10 cellular contexts compared by ENCODE assay signal in genomic region chr4:112510191-112510467, GRCh38. TPM values are rescaled to one million over a fixed set of nuclear protein-coding genes. Genes with fewer than 3 reads are reported as not detected.
A peak's percentile ranks its signal among the peaks of the same experiment; 100 is the strongest.
DNase-seq lines count a peak whose midpoint lies in the region; ATAC-seq and TF ChIP-seq lines count a peak whose summit lies in the region.
"Had no signal": no experiment of that assay in that cellular context is flagged by ENCODE, and none has a peak within 500 bp of the region (broad histone marks: within the 10 kb centered on the region; RNA-seq: fewer than 3 reads in every experiment).

No MANE protein-coding gene starts in this region.

- peaks cover 34% of the 10 kb centered on the region for H3K4me1 Mint-ChIP-seq in chondrocyte (ENCODE audit: low read depth)

- no peaks in the 10 kb centered on the region for H3K9me2 ChIP-seq in DOHH2 (replicated peaks; ENCODE audit: control insufficient read depth, low read length)

- TF ChIP-seq CTCF in DOHH2 (IDR thresholded peaks at IDR 0.05; ENCODE audit: low read depth, low read length, poor library complexity, severe bottlenecking) (no peak), chondrocyte (IDR thresholded peaks at IDR 0.05) (no peak), psoas muscle (IDR thresholded peaks at IDR 0.05) (no peak), adrenal gland (IDR thresholded peaks at IDR 0.05) (no peak)

- H3K27ac ChIP-seq in DOHH2 (ENCODE audit: low read depth, low read length) (no peak overlapping the region), HUES48 (ENCODE audit: low read depth, low read length) (no peak overlapping the region), psoas muscle (no peak overlapping the region), adrenal gland (no peak overlapping the region)

- no peaks in the 10 kb centered on the region for H3K79me2 ChIP-seq in DOHH2 (ENCODE audit: control insufficient read depth, low read length)

- no peaks in the 10 kb centered on the region for H3K36me3 Mint-ChIP-seq in chondrocyte (ENCODE audit: low read depth)
- H3K36me3 Mint-ChIP-seq: memory B cell had no signal

- DNase-seq in chondrocyte (ENCODE audit: low spot score) (no peak), psoas muscle (no peak), left lobe of liver (ENCODE audit: low spot score) (no peak), adrenal gland (no peak), AG08396 (ENCODE audit: low spot score) (no peak)

- H3K4me3 ChIP-seq in DOHH2 (ENCODE audit: low read length) (no peak overlapping the region), HUES48 (ENCODE audit: low read depth, low read length) (peak overlapping the region; percentile 47; the same call in 1 of the 2 replicates), psoas muscle (peak overlapping the region; percentile 48), adrenal gland (no peak overlapping the region)

- no peak overlapping the region for H3K9ac ChIP-seq in HUES48 (ENCODE audit: low read depth, low read length)

- H3K27me3 ChIP-seq in DOHH2 (ENCODE audit: control insufficient read depth, low read length) = peaks cover 74% of the 10 kb centered on the region
- peaks cover 100% of the 10 kb centered on the region for H3K27me3 ChIP-seq in HUES48 (ENCODE audit: control insufficient read depth, insufficient read depth, low read length)
- peaks cover 7 to 99% (median 30%) of the 10 kb centered on the region in 3 donors for H3K27me3 ChIP-seq in psoas muscle (ENCODE audit: insufficient read depth in 3 of 3, low read length in 2 of 3)
- peaks cover 84% of the 10 kb centered on the region for H3K27me3 ChIP-seq in adrenal gland

- H3K4me2 ChIP-seq in DOHH2 (ENCODE audit: low read length) = peak overlapping the region; percentile 22

- TF ChIP-seq POLR2A in adrenal gland (IDR thresholded peaks at IDR 0.05) = no peak

- H4K20me1 ChIP-seq in DOHH2 (ENCODE audit: control insufficient read depth, insufficient read depth, low read depth, low read length) = no peaks in the 10 kb centered on the region

- intact Hi-C loops in psoas muscle (cut with DNase I) = no loop called here
- intact Hi-C loops in adrenal gland (cut with DNase I) = no loop called here

- H3K4me3 Mint-ChIP-seq in chondrocyte (ENCODE audit: unreplicated experiment) = peak overlapping the region; percentile 6

- H3K9me3 ChIP-seq in DOHH2 (ENCODE audit: control insufficient read depth, insufficient read depth, low read length) (no peaks in the 10 kb centered on the region), HUES48 (ENCODE audit: control insufficient read depth, insufficient read depth, low read length) (no peaks in the 10 kb centered on the region; the same call in 1 of the 2 replicates), psoas muscle (no peaks in the 10 kb centered on the region), adrenal gland (replicated peaks in 1 of 3) (no peaks in the 10 kb centered on the region)

- ATAC-seq in psoas muscle = no peak
- ATAC-seq in left lobe of liver = no peak

- peaks cover 80% of the 10 kb centered on the region for H3K27me3 Mint-ChIP-seq in chondrocyte (ENCODE audit: low read depth)

- WGBS in psoas muscle, 3 donors = 2 to 3% (median 2%) methylated on average over 5 to 7 of the region's 7 CpGs
- 1 to 11% (median 6%) methylated on average over 5 to 7 of the region's 7 CpGs for WGBS in adrenal gland, 4 donors

- H3K27ac Mint-ChIP-seq in chondrocyte (ENCODE audit: unreplicated experiment) = no peak overlapping the region
- H3K27ac Mint-ChIP-seq: T-helper 2 cell treated with Interferon-gamma antibody and Interleukin-4, amounts not matched to agents 5 μg/mL and 100 μg/mL, for 36 hours had no signal

- no peaks in the 10 kb centered on the region for H3K36me3 ChIP-seq in DOHH2 (ENCODE audit: control insufficient read depth, low read length)
- no peaks in the 10 kb centered on the region for H3K36me3 ChIP-seq in HUES48 (ENCODE audit: control insufficient read depth, insufficient read depth, low read length)
- H3K36me3 ChIP-seq in psoas muscle (ENCODE audit: insufficient read depth in 1 of 2, low read depth in 1 of 2) = no peaks in the 10 kb centered on the region
- H3K36me3 ChIP-seq in adrenal gland (replicated peaks in 1 of 2) = no peaks in the 10 kb centered on the region

- H3K4me1 ChIP-seq in DOHH2 (ENCODE audit: control insufficient read depth, low read length) (peaks cover 23% of the 10 kb centered on the region), HUES48 (ENCODE audit: control insufficient read depth, insufficient read depth, low read length) (peaks cover 46% of the 10 kb centered on the region), psoas muscle (peaks cover 5% of the 10 kb centered on the region), adrenal gland (replicated peaks in 1 of 2) (peaks cover 12 to 24% of the 10 kb centered on the region in 2 donors)

- peaks cover 2% of the 10 kb centered on the region for H3K9me3 Mint-ChIP-seq in chondrocyte (ENCODE audit: low read depth)
- H3K9me3 Mint-ChIP-seq: memory B cell; T-helper 2 cell treated with Interferon-gamma antibody and Interleukin-4, amounts not matched to agents 5 μg/mL and 100 μg/mL, for 36 hours had no signal

- H3F3A ChIP-seq in DOHH2 (ENCODE audit: control insufficient read depth, insufficient read depth) = peaks cover 11% of the 10 kb centered on the region; the same call in 1 of the 2 replicates

RNA-seq across cellular contexts. Expression of gene NEUROG2, which starts 5.9 kb away (rescaled TPM):
- total RNA-seq in chondrocyte (not detected in 3 replicates), psoas muscle (not detected), left lobe of liver (not detected), adrenal gland (not detected)
- polyA plus RNA-seq in psoas muscle (not detected), adrenal gland (not detected)
- total RNA-seq: fibroblast of lung had no signal
- polyA plus RNA-seq: fibroblast of lung had no signal

Comparison
In these comparisons a context has a peak if more than half of its experiments do, and no peak if none do; other contexts are left out.
1. H3K4me3 ChIP-seq: peak in HUES48 (single experiment) and psoas muscle (single experiment); none in DOHH2 (single experiment) and adrenal gland (0 of 4).